Comparison of ENCODE assay signal across 17 cellular contexts in genomic region chr6:84547341-84547794, GRCh38.
A peak's percentile ranks its signal among the peaks of the same experiment; 100 is the strongest.
DNase-seq lines count a peak whose midpoint lies in the region; ATAC-seq, FAIRE-seq and TF ChIP-seq lines count a peak whose summit lies in the region.
"Had no signal": no experiment of that assay in that cellular context is flagged by ENCODE, and none has a peak within 500 bp of the region (broad histone marks: within the 10 kb centered on the region; RNA-seq: fewer than 3 reads in every experiment).

No MANE protein-coding gene starts in this region.

- peak; percentile 95 for TF ChIP-seq EP300 in K562 (IDR thresholded peaks at IDR 0.05; ENCODE audit: low read length)

- H3K4me1 ChIP-seq in GM23338 (ENCODE audit: insufficient read depth) (no peaks in the 10 kb centered on the region), MM.1S (ENCODE audit: low read length) (peaks cover 18% of the 10 kb centered on the region), K562 (replicated peaks in 1 of 2; ENCODE audit: control insufficient read depth in 2 of 2, insufficient read depth in 2 of 2, low read length in 2 of 2) (peaks cover 0 to 11% of the 10 kb centered on the region in 2 experiments; a peak in 4 of 5 replicates)

- no peak for TF ChIP-seq CTCF in GM23338 (conservative IDR thresholded peaks at IDR 0.05; ENCODE audit: low read depth in 2 of 2)
- no peak for TF ChIP-seq CTCF in MM.1S (IDR thresholded peaks at IDR 0.05; ENCODE audit: low read length)
- TF ChIP-seq CTCF in K562 (IDR thresholded peaks at IDR 0.05 in 2 of 3, conservative IDR thresholded peaks at IDR 0.05 in 1 of 3; ENCODE audit: insufficient read depth in 2 of 3, low read depth in 1 of 3, low read length in 3 of 3), result no peak

- H3K4me3 ChIP-seq in GM23338 (no peak overlapping the region), MM.1S (ENCODE audit: low read length) (peak overlapping the region; percentile 30), K562 (no peak overlapping the region)

- TF ChIP-seq RAD21 in K562 (CRISPR knock-in tag; conservative IDR thresholded peaks at IDR 0.05 in 1 of 2, IDR thresholded peaks at IDR 0.05 in 1 of 2), result peak in 1 of 2 experiments; percentile 31; a peak in 1 of 4 replicates

- H3K9ac ChIP-seq in MM.1S (ENCODE audit: low read length), result no peak overlapping the region
- no peak overlapping the region for H3K9ac ChIP-seq in K562 (ENCODE audit: insufficient read depth in 1 of 2, low read depth in 2 of 2, low read length in 2 of 2)

- no peaks in the 10 kb centered on the region for H3K9me1 ChIP-seq in K562 (ENCODE audit: control insufficient read depth, insufficient read depth, low read length)

- no peak overlapping the region for H3K27ac Mint-ChIP-seq in GM23338
- H3K27ac Mint-ChIP-seq: activated CD8-positive, alpha-beta T cell treated with anti-CD3 and anti-CD28 coated beads, Interleukin-2, amount 10 ng/mL, durations not matched to agents 7 days and 5 days; naive B cell had no signal

- intact Hi-C loops in K562 (cut with micrococcal nuclease), result loop anchor here (10.0 kb wide), 1 partner anchor 417 kb away; no protein-coding TSS in a partner anchor

- in situ Hi-C loops in K562 (cut with MboI), result no loop called here

- no TSS peak for BruUV-seq in K562 (replicated peaks; lab: Mats Ljungman, UMichigan)

- DNase-seq in GM23338 (ENCODE audit: low spot score) (no peak), MM.1S (peak; percentile 30), K562 (ENCODE audit: extremely low read depth in 1 of 4, low spot score in 3 of 4) (peak; percentile 7 to 64 (median 22)), urothelium cell line (ENCODE audit: low spot score) (peak; percentile 10), NCI-H1436 treated with DMSO at 0.1 percent for 48 hours (lab: John Stamatoyannopoulos, UW) (no peak), HCEC 1CT (no peak)
- DNase-seq: activated CD8-positive, alpha-beta T cell treated with anti-CD3 and anti-CD28 coated beads, Interleukin-2, amount 10 ng/mL, durations not matched to agents 7 days and 5 days; activated T-cell treated with anti-CD3 and anti-CD28 coated beads, Interleukin-2, amount 50 U/mL, for 48 hours; BE2C; DMS 273 treated with DMSO at 0.1 percent for 48 hours; naive B cell; NCI-H748 treated with DMSO at 0.1 percent for 48 hours; posterior cingulate gyrus; stimulated activated CD4-positive, alpha-beta T cell treated with anti-CD3 and anti-CD28 coated beads, Interleukin-4, amount 100 ng/mL, for 24 hours had no signal

- POLR2A ChIA-PET in K562 (lab: Yijun Ruan, JAX), result no interaction called here

- WGBS in K562 (ENCODE audit: insufficient coverage, low coverage, missing lambda C conversion rate), result 1% methylated on average over 5 of the region's 5 CpGs

- H3K4me3 Mint-ChIP-seq in GM23338, result no peak overlapping the region
- H3K4me3 Mint-ChIP-seq: activated CD8-positive, alpha-beta T cell treated with anti-CD3 and anti-CD28 coated beads, Interleukin-2, amount 10 ng/mL, durations not matched to agents 7 days and 5 days; naive B cell had no signal

- H3K27me3 Mint-ChIP-seq in GM23338 (ENCODE audit: insufficient read depth, low read depth, poor library complexity), result peaks cover 3% of the 10 kb centered on the region
- H3K27me3 Mint-ChIP-seq: naive B cell had no signal

- CTCF ChIA-PET in K562 (lab: Yijun Ruan, JAX; ENCODE audit: low intra/inter-chr PET ratio), result no interaction called here

- no peak overlapping the region for H3K27ac ChIP-seq in GM23338 (ENCODE audit: low read depth)
- peak overlapping the region; percentile 66; the same call in 1 of the 2 replicates for H3K27ac ChIP-seq in MM.1S (ENCODE audit: low read length)
- H3K27ac ChIP-seq in K562 (ENCODE audit: extremely low read depth, low read depth, low read length), result no peak overlapping the region

- no peaks in the 10 kb centered on the region for H3K36me3 Mint-ChIP-seq in GM23338 (ENCODE audit: low read depth)
- H3K36me3 Mint-ChIP-seq: naive B cell had no signal

- H3K27me3 ChIP-seq in GM23338 (ENCODE audit: insufficient read depth) (no peaks in the 10 kb centered on the region), MM.1S (replicated peaks; ENCODE audit: insufficient read depth, low read length) (no peaks in the 10 kb centered on the region), K562 (ENCODE audit: control insufficient read depth in 2 of 2, insufficient read depth in 2 of 2, low read length in 2 of 2) (0 out of 5 replicates have a peak, but pooled peaks cover 0 to 5% of the 10 kb centered on the region in 2 experiments)
- H3K27me3 ChIP-seq: BE2C had no signal

- H3K79me2 ChIP-seq in GM23338 (replicated peaks; ENCODE audit: insufficient read depth), result no peaks in the 10 kb centered on the region
- H3K79me2 ChIP-seq in MM.1S (ENCODE audit: low read length), result no peaks in the 10 kb centered on the region
- H3K79me2 ChIP-seq in K562 (ENCODE audit: control insufficient read depth, insufficient read depth, low read length), result no peaks in the 10 kb centered on the region

- H3F3A ChIP-seq in GM23338 (replicated peaks; ENCODE audit: low read depth) (no peaks in the 10 kb centered on the region), MM.1S (ENCODE audit: insufficient read depth, low read length) (0 out of 2 replicates have a peak, but pooled peaks cover 6% of the 10 kb centered on the region)

- no peaks in the 10 kb centered on the region for H4K20me1 ChIP-seq in GM23338 (replicated peaks; ENCODE audit: insufficient read depth)
- H4K20me1 ChIP-seq in MM.1S (ENCODE audit: insufficient read depth, low read length), result no peaks in the 10 kb centered on the region
- H4K20me1 ChIP-seq in K562 (replicated peaks; ENCODE audit: control insufficient read depth, insufficient read depth, low read length), result no peaks in the 10 kb centered on the region

- peaks cover 20% of the 10 kb centered on the region for H3K9me3 Mint-ChIP-seq in GM23338

- no peak for TF ChIP-seq POLR2A in K562 (conservative IDR thresholded peaks at IDR 0.05)

- no peak overlapping the region for H3K4me2 ChIP-seq in GM23338
- peak overlapping the region; percentile 45; the same call in 1 of the 2 replicates for H3K4me2 ChIP-seq in MM.1S (ENCODE audit: low read depth, low read length)
- no peak overlapping the region for H3K4me2 ChIP-seq in K562 (ENCODE audit: insufficient read depth, low read length)

- H3K9me3 ChIP-seq in MM.1S (replicated peaks; ENCODE audit: insufficient read depth, low read length), result no peaks in the 10 kb centered on the region
- H3K9me3 ChIP-seq in K562 (replicated peaks; ENCODE audit: control insufficient read depth, insufficient read depth, low read depth, low read length), result no peaks in the 10 kb centered on the region
- H3K9me3 ChIP-seq: BE2C had no signal

- H3K4me1 Mint-ChIP-seq in GM23338, result no peaks in the 10 kb centered on the region
- H3K4me1 Mint-ChIP-seq: naive B cell had no signal

- H2AFZ ChIP-seq in GM23338, result 0 out of 2 replicates have a peak overlapping the region, but pooled peaks have one; percentile 16
- no peak overlapping the region for H2AFZ ChIP-seq in MM.1S (ENCODE audit: low read length)
- no peak overlapping the region for H2AFZ ChIP-seq in K562 (ENCODE audit: low read depth, low read length)

- ATAC-seq in GM23338, result no peak
- peak; percentile 91 for ATAC-seq in K562
- ATAC-seq in HG03354 (IDR thresholded peaks at IDR 0.05; ENCODE audit: poor library complexity, severe bottlenecking, unreplicated experiment), result no peak
- ATAC-seq: activated CD8-positive, alpha-beta T cell treated with anti-CD3 and anti-CD28 coated beads, Interleukin-2, amount 10 ng/mL, durations not matched to agents 7 days and 5 days; esophagus mucosa; Panc1 had no signal

- H3K36me3 ChIP-seq in GM23338 (ENCODE audit: insufficient read depth), result no peaks in the 10 kb centered on the region
- no peaks in the 10 kb centered on the region for H3K36me3 ChIP-seq in MM.1S (replicated peaks; ENCODE audit: insufficient read depth, low read length)
- H3K36me3 ChIP-seq in K562 (ENCODE audit: control insufficient read depth, insufficient read depth, low read length), result no peaks in the 10 kb centered on the region
- H3K36me3 ChIP-seq: BE2C had no signal

- H3K9me2 ChIP-seq in GM23338 (ENCODE audit: insufficient read depth) (no peaks in the 10 kb centered on the region; the same call in 1 of the 2 replicates), MM.1S (replicated peaks; ENCODE audit: insufficient read depth, low read length) (no peaks in the 10 kb centered on the region)

- FAIRE-seq in K562 (lab: Jason Lieb, UNC) (peak; percentile 84), urothelium cell line (lab: Jason Lieb, UNC) (no peak)

TF ChIP-seq in GM23338, 12 proteins besides CTCF, POLR2A, EP300 and RAD21 (continues in another document):
- TF ChIP-seq EZH2phosphoT487 (IDR thresholded peaks at IDR 0.05; ENCODE audit: unreplicated experiment) (no peak), NANOG (IDR thresholded peaks at IDR 0.05; ENCODE audit: borderline replicate concordance) (no peak), JUNB (IDR thresholded peaks at IDR 0.05; ENCODE audit: unreplicated experiment) (no peak), POLR2AphosphoS5 (IDR thresholded peaks at IDR 0.05; ENCODE audit: low read depth) (no peak), EZH2 (IDR thresholded peaks at IDR 0.05; ENCODE audit: low read depth, unreplicated experiment) (no peak), ZNF331 (CRISPR knock-in tag; IDR thresholded peaks at IDR 0.05; ENCODE audit: low read depth) (no peak)

TF ChIP-seq in K562, 482 proteins besides CTCF, POLR2A, EP300 and RAD21 (continues in another document):
- TF ChIP-seq ZC3H4 (CRISPR knock-in tag; IDR thresholded peaks at IDR 0.05; ENCODE audit: borderline replicate concordance), result no peak
- TF ChIP-seq HSF4 (CRISPR knock-in tag; IDR thresholded peaks at IDR 0.05; ENCODE audit: borderline replicate concordance), result no peak
- TF ChIP-seq MITF (IDR thresholded peaks at IDR 0.05), result 0 out of 2 replicates have a peak, but pooled peaks have one; percentile 69

Comparison
In these comparisons a context has a peak if more than half of its experiments do, and no peak if none do; other contexts are left out.
1. DNase-seq: peak in MM.1S (single experiment), K562 (4 of 4) and urothelium cell line (single experiment); none in GM23338 (single experiment), NCI-H1436 treated with DMSO at 0.1 percent for 48 hours (single experiment) and HCEC 1CT (single experiment).